ENCODE assay signal across 1 cellular context in the genomic region with DNA sequence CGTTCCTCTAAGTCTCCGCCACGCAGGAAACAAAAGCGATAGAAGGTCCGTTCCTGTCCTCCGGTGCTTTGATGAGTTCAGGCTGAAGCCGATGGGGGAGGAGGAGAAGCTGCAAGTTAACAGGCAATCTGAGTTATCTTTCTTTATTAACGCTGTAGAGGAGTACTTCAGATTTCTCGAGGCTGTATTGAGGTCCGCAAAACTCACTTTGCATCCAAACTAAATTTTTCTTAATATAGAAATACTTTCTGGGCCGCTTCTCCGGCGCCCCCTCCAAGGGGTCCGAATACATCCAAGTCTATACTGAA.
TF ChIP-seq lines count a peak whose summit lies in the region.

No MANE protein-coding gene starts in this region.

TF ChIP-seq in HCT116, 20 proteins besides CTCF, POLR2A, EP300 and RAD21:
- TF ChIP-seq REST (IDR thresholded peaks at IDR 0.05; ENCODE audit: low read depth) (no peak), CEBPB (IDR thresholded peaks at IDR 0.05; ENCODE audit: low read depth) (no peak), TCF7L2 (IDR thresholded peaks at IDR 0.05; ENCODE audit: borderline replicate concordance, extremely low read depth, insufficient read depth, insufficient read length) (no peak), YY1 (IDR thresholded peaks at IDR 0.05; ENCODE audit: extremely low read depth, insufficient replicate concordance, low read depth, low read length) (no peak), SP1 (IDR thresholded peaks at IDR 0.05; ENCODE audit: low read depth) (no peak), CBX3 (IDR thresholded peaks at IDR 0.05; ENCODE audit: low read depth) (no peak), POLR2AphosphoS5 (IDR thresholded peaks at IDR 0.05; ENCODE audit: low read depth, low read length) (no peak), SRF (IDR thresholded peaks at IDR 0.05; ENCODE audit: low read depth) (no peak), JUND (IDR thresholded peaks at IDR 0.05) (no peak), ELF1 (IDR thresholded peaks at IDR 0.05; ENCODE audit: borderline replicate concordance, low read depth) (no peak), FOSL1 (IDR thresholded peaks at IDR 0.05; ENCODE audit: low read depth) (no peak), ZFX (IDR thresholded peaks at IDR 0.05) (no peak), EZH2phosphoT487 (IDR thresholded peaks at IDR 0.05; ENCODE audit: borderline replicate concordance) (no peak), EZH2 (IDR thresholded peaks at IDR 0.05) (no peak), EGR1 (IDR thresholded peaks at IDR 0.05; ENCODE audit: low read depth) (no peak)
- TF ChIP-seq, protein P1, sequence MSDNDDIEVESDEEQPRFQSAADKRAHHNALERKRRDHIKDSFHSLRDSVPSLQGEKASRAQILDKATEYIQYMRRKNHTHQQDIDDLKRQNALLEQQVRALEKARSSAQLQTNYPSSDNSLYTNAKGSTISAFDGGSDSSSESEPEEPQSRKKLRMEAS (IDR thresholded peaks at IDR 0.05): no peak
- TF ChIP-seq, protein P2, sequence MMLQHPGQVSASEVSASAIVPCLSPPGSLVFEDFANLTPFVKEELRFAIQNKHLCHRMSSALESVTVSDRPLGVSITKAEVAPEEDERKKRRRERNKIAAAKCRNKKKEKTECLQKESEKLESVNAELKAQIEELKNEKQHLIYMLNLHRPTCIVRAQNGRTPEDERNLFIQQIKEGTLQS (IDR thresholded peaks at IDR 0.05): no peak
- TF ChIP-seq, protein P3, sequence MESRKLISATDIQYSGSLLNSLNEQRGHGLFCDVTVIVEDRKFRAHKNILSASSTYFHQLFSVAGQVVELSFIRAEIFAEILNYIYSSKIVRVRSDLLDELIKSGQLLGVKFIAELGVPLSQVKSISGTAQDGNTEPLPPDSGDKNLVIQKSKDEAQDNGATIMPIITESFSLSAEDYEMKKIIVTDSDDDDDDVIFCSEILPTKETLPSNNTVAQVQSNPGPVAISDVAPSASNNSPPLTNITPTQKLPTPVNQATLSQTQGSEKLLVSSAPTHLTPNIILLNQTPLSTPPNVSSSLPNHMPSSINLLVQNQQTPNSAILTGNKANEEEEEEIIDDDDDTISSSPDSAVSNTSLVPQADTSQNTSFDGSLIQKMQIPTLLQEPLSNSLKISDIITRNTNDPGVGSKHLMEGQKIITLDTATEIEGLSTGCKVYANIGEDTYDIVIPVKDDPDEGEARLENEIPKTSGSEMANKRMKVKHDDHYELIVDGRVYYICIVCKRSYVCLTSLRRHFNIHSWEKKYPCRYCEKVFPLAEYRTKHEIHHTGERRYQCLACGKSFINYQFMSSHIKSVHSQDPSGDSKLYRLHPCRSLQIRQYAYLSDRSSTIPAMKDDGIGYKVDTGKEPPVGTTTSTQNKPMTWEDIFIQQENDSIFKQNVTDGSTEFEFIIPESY (IDR thresholded peaks at IDR 0.05; ENCODE audit: extremely low read depth, insufficient replicate concordance, low read length): no peak
TF ChIP-seq in HCT116: peak in this region for 0.
